In the genomic region with DNA sequence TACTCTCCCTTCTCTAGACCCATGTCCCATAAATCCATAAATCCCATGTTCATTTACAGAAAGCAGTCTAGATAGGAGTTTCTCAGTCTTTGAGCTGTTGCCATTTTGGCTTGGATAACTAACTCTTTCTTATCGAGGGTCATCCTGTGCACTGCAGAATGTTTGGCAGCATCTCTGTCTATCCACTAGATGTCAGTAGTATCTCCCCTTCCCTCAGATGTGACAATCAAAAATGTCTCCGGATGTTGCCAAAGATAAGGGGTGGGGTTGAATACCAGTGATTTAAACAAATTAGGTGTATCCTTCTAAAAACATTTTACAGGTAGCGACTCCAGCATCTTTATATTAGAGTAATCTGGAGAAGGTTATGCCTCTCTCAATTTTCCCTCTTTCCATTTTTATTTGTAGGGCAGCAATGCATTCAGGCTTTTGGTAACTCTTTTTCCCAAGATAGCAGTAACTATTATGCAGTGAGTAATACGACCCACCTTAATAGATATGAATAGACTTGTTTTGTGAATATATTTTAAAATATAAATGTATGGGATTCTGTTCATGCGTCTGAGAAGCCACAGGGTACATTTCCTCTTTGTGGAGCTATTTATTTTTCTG, we compare ENCODE assay signal across 8 cellular contexts.
DNase-seq lines count a peak whose midpoint lies in the region; ATAC-seq and TF ChIP-seq lines count a peak whose summit lies in the region.

No MANE protein-coding gene starts in this region.

- DNase-seq in AG09309 (ENCODE audit: low read depth) (no peak), NCI-H226 (peak; percentile 51), astrocyte of the spinal cord (ENCODE audit: low read depth, low spot score) (peak; percentile 14), mucosa of descending colon (no peak), posterior cingulate gyrus (no peak)
- DNase-seq in activated effector memory CD4-positive, alpha-beta T cell treated with Interleukin-2 at 50 U/mL for 16 hours = no peak

- ATAC-seq in GM18519 (IDR thresholded peaks at IDR 0.05; ENCODE audit: low FRiP score, unreplicated experiment) (peak; percentile 90), HG03108 (IDR thresholded peaks at IDR 0.05; ENCODE audit: unreplicated experiment) (peak; percentile 89), mucosa of descending colon (peak; percentile 36)

- intact Hi-C loops in mucosa of descending colon (cut with DNase I, micrococcal nuclease) (no loop called here), posterior cingulate gyrus (cut with DNase I) (no loop called here)

- no peaks in the 10 kb centered on the region for H3K4me1 ChIP-seq in mucosa of descending colon (ENCODE audit: low read depth)

- H3K4me3 ChIP-seq in AG09309 (ENCODE audit: control insufficient read depth, low read depth, low read length) (no peak overlapping the region), astrocyte of the spinal cord (ENCODE audit: low read depth, low read length) (no peak overlapping the region), mucosa of descending colon (no peak overlapping the region)

- no peaks in the 10 kb centered on the region for H3K9me3 ChIP-seq in mucosa of descending colon

- H3K36me3 ChIP-seq in mucosa of descending colon (ENCODE audit: low read depth) = no peaks in the 10 kb centered on the region

- TF ChIP-seq CTCF in AG09309 (IDR thresholded peaks at IDR 0.05; ENCODE audit: control insufficient read depth, insufficient read depth, low read depth, low read length, missing control alignments) = peak; percentile 60
- TF ChIP-seq CTCF in astrocyte of the spinal cord (IDR thresholded peaks at IDR 0.05; ENCODE audit: low read depth, low read length) = peak; percentile 66
- no peak for TF ChIP-seq CTCF in mucosa of descending colon (IDR thresholded peaks at IDR 0.05)

- in situ Hi-C loops in astrocyte of the spinal cord (cut with HindIII; ENCODE audit: low sequenced_read_pairs) = no loop called here

Comparison
In these comparisons a context has a peak if more than half of its experiments do, and no peak if none do; other contexts are left out.
1. DNase-seq: peak in NCI-H226 (single experiment) and astrocyte of the spinal cord (single experiment); none in AG09309 (single experiment), mucosa of descending colon (0 of 3), posterior cingulate gyrus (0 of 10) and activated effector memory CD4-positive, alpha-beta T cell treated with Interleukin-2 at 50 U/mL for 16 hours (single experiment).
2. ATAC-seq: peak in every context shown above with its lines; median percentile 90 in GM18519; 89 in HG03108; 36 in mucosa of descending colon.